In the genomic region with DNA sequence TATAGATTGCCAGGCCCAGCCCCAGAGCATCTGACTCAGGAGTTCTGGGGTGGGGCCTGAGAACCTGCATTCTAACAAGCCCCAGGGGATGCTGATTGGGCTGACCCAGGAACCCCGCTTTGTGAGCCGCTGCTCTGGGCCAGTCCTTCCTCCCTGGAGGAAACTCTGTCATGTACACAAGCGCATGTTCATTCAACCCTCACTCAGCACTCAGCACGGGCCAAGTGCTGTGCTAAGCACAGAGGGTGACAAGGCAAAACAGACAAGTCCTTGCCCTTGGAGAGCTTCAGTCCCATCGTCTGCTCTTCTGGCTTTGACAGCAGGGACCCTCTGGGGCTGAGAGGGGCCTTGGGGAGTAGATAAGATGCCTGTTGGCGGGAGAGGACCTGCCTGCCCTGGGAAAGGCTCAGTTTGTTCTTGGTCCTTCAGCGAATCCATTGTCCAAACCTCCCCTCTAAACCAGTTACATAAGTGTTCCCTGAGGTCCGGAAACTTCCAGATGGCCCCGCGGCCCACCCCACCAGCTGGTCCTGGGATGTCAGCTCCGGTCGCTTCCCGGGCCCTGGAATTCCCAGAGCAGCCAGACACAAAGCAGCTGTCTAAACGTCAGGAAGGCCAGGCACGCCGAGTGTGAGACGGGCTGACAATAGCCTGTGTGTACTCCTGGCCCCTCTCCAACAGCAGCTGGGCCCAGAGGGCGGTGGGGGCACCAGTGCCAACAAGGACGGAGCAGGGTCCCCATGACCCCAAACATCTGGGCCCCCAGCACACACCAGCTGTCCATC, we compare ENCODE assay signal across 11 cellular contexts.
DNase-seq lines count a peak whose midpoint lies in the region; ATAC-seq, FAIRE-seq and TF ChIP-seq lines count a peak whose summit lies in the region.
"Had no signal": no experiment of that assay in that cellular context is flagged by ENCODE, and none has a peak within 500 bp of the region (broad histone marks: within the 10 kb centered on the region; RNA-seq: fewer than 3 reads in every experiment).

No MANE protein-coding gene starts in this region.

- intact Hi-C loops in Right ventricle myocardium inferior (cut with DNase I) = no loop called here

- no peak for FAIRE-seq in H54 (lab: Jason Lieb, UNC)

- TF ChIP-seq POLR2A in Peyer's patch (IDR thresholded peaks at IDR 0.05) (no peak), H54 (IDR thresholded peaks at IDR 0.05; ENCODE audit: low read depth, low read length) (no peak)

- DNase-seq in Ammon's horn (ENCODE audit: low spot score) (peak; percentile 82), Peyer's patch (peak in 1 of 3 donors; percentile 70), Right ventricle myocardium inferior (ENCODE audit: missing footprints) (peak; percentile 93), H54 (ENCODE audit: insufficient read length, low spot score) (no peak), GDM1 (lab: John Stamatoyannopoulos, UW) (no peak), NCI-H2227 (lab: John Stamatoyannopoulos, UW; ENCODE audit: unreplicated experiment) (no peak)
- DNase-seq: activated CD8-positive, alpha-beta memory T cell treated with anti-CD3 and anti-CD28 coated beads, Interleukin-2, amount 50 U/mL, for 48 hours; erythroblast; PC-9 had no signal

- no peaks in the 10 kb centered on the region for H3K27me3 ChIP-seq in Peyer's patch
- no peaks in the 10 kb centered on the region for H3K27me3 ChIP-seq in neutrophil

- peaks cover 0 to 22% (median 0%) of the 10 kb centered on the region in 4 donors for H3K4me1 ChIP-seq in Peyer's patch
- H3K4me1 ChIP-seq in neutrophil (ENCODE audit: control insufficient read depth in 1 of 2, insufficient read depth in 1 of 2, low read depth in 1 of 2, low read length in 1 of 2) = peaks cover 13 to 22% of the 10 kb centered on the region in 2 experiments

- H3K9me3 ChIP-seq in Peyer's patch = no peaks in the 10 kb centered on the region
- no peaks in the 10 kb centered on the region for H3K9me3 ChIP-seq in neutrophil

- H3K36me3 ChIP-seq in Peyer's patch (no peaks in the 10 kb centered on the region), neutrophil (no peaks in the 10 kb centered on the region)

- H3K27ac ChIP-seq in Peyer's patch (peak overlapping the region; percentile 46 to 79 (median 66)), neutrophil (peak overlapping the region; percentile 50)
- H3K27ac ChIP-seq: PC-9 had no signal

- H3K4me3 ChIP-seq in Peyer's patch = no peak overlapping the region
- no peak overlapping the region for H3K4me3 ChIP-seq in neutrophil (ENCODE audit: low read depth in 1 of 2, low read length in 1 of 2)
- H3K4me3 ChIP-seq: PC-9 had no signal

- ATAC-seq in Right ventricle myocardium inferior = peak; percentile 86
- ATAC-seq in GM21619 (IDR thresholded peaks at IDR 0.05; ENCODE audit: unreplicated experiment) = no peak

- TF ChIP-seq CTCF in Peyer's patch (IDR thresholded peaks at IDR 0.05) (no peak), neutrophil (IDR thresholded peaks at IDR 0.05) (no peak)

Comparison
In these comparisons a context has a peak if more than half of its experiments do, and no peak if none do; other contexts are left out.
1. DNase-seq: peak in Ammon's horn (single experiment) and Right ventricle myocardium inferior (single experiment); none in H54 (single experiment), GDM1 (single experiment) and NCI-H2227 (single experiment).